In genomic region chr2:228318218-228318617, GRCh38 we compare ENCODE assay signal across 8 cellular contexts.
DNase-seq lines count a peak whose midpoint lies in the region; TF ChIP-seq lines count a peak whose summit lies in the region.

No MANE protein-coding gene starts in this region.

- TF ChIP-seq CTCF in mesothelial cell of epicardium (IDR thresholded peaks at IDR 0.05; ENCODE audit: unreplicated experiment): peak; percentile 48
- TF ChIP-seq CTCF in tibial artery (IDR thresholded peaks at IDR 0.05): no peak

- H3K4me2 ChIP-seq in Karpas-422 (ENCODE audit: low read depth, low read length, poor library complexity, severe bottlenecking): no peak overlapping the region

- DNase-seq in GM03348 (ENCODE audit: low spot score) (peak; percentile 5), Karpas-422 (peak; percentile 79), adipocyte (ENCODE audit: low read depth) (peak; percentile 29), mesothelial cell of epicardium (ENCODE audit: low spot score in 2 of 2, unreplicated experiment in 2 of 2) (no peak), CD1c-positive myeloid dendritic cell (ENCODE audit: extremely low spot score) (no peak), NCI-H2029 treated with DMSO at 0.1 percent for 48 hours (lab: John Stamatoyannopoulos, UW) (no peak), tibial artery (no peak), glomerular visceral epithelial cell (ENCODE audit: extremely low spot score) (no peak)

- intact Hi-C loops in tibial artery (cut with DNase I; ENCODE audit: low total_unique reads): no loop called here

- H3K27me3 ChIP-seq in Karpas-422 (ENCODE audit: low read length) (no peaks in the 10 kb centered on the region), adipocyte (replicated peaks; ENCODE audit: control insufficient read depth, insufficient read depth, low read length) (no peaks in the 10 kb centered on the region), tibial artery (no peaks in the 10 kb centered on the region)

- no peaks in the 10 kb centered on the region for H3K9me2 ChIP-seq in Karpas-422 (replicated peaks; ENCODE audit: insufficient read depth, low read length)

- H3K4me3 ChIP-seq in Karpas-422 (ENCODE audit: low read length): no peak overlapping the region
- H3K4me3 ChIP-seq in adipocyte (ENCODE audit: low read length): no peak overlapping the region
- no peak overlapping the region for H3K4me3 ChIP-seq in tibial artery

- H3K36me3 Mint-ChIP-seq in mesothelial cell of epicardium: no peaks in the 10 kb centered on the region

- 0 out of 2 replicates have a peak overlapping the region, but pooled peaks have one; percentile 8 for H2AFZ ChIP-seq in Karpas-422 (ENCODE audit: low read length)

- no peaks in the 10 kb centered on the region for H3K36me3 ChIP-seq in Karpas-422 (ENCODE audit: insufficient read depth, low read length)
- no peaks in the 10 kb centered on the region for H3K36me3 ChIP-seq in adipocyte (ENCODE audit: control insufficient read depth, insufficient read depth, low read length, severe bottlenecking)
- H3K36me3 ChIP-seq in tibial artery: no peaks in the 10 kb centered on the region

- H3K79me2 ChIP-seq in Karpas-422 (ENCODE audit: low read length): no peaks in the 10 kb centered on the region

- peaks cover 13% of the 10 kb centered on the region for H3K4me1 ChIP-seq in Karpas-422 (ENCODE audit: low read length)
- H3K4me1 ChIP-seq in adipocyte (ENCODE audit: control insufficient read depth, insufficient read depth, low read length): no peaks in the 10 kb centered on the region
- H3K4me1 ChIP-seq in tibial artery: no peaks in the 10 kb centered on the region

- no peak overlapping the region for H3K9ac ChIP-seq in Karpas-422 (ENCODE audit: low read length)
- no peak overlapping the region for H3K9ac ChIP-seq in adipocyte (ENCODE audit: low read length)

- H3K4me1 Mint-ChIP-seq in mesothelial cell of epicardium: peaks cover 10% of the 10 kb centered on the region

- no peak overlapping the region for H3K27ac ChIP-seq in Karpas-422 (ENCODE audit: low read length)
- H3K27ac ChIP-seq in tibial artery: no peak overlapping the region

- no peak overlapping the region for H3K4me3 Mint-ChIP-seq in mesothelial cell of epicardium

- no peaks in the 10 kb centered on the region for H4K20me1 ChIP-seq in Karpas-422 (ENCODE audit: insufficient read depth, low read depth, low read length)

- H3K9me3 ChIP-seq in Karpas-422 (ENCODE audit: low read length) (no peaks in the 10 kb centered on the region), adipocyte (ENCODE audit: control insufficient read depth, low read length) (no peaks in the 10 kb centered on the region), tibial artery (no peaks in the 10 kb centered on the region)

- H3K27me3 Mint-ChIP-seq in mesothelial cell of epicardium (ENCODE audit: low read depth): peaks cover 4% of the 10 kb centered on the region

- H3K9me3 Mint-ChIP-seq in mesothelial cell of epicardium: no peaks in the 10 kb centered on the region

- peak overlapping the region; percentile 29 for H3K27ac Mint-ChIP-seq in mesothelial cell of epicardium

Comparison
In these comparisons a context has a peak if more than half of its experiments do, and no peak if none do; other contexts are left out.
1. DNase-seq: peak in GM03348 (single experiment), Karpas-422 (single experiment) and adipocyte (single experiment); none in mesothelial cell of epicardium (0 of 2), CD1c-positive myeloid dendritic cell (single experiment), NCI-H2029 treated with DMSO at 0.1 percent for 48 hours (single experiment), tibial artery (0 of 2) and glomerular visceral epithelial cell (single experiment).